16 cellular contexts compared by ENCODE assay signal in genomic region chr21:29499229-29499628, GRCh38.
A peak's percentile ranks its signal among the peaks of the same experiment; 100 is the strongest.
DNase-seq lines count a peak whose midpoint lies in the region; ATAC-seq, FAIRE-seq and TF ChIP-seq lines count a peak whose summit lies in the region.
"Had no signal": no experiment of that assay in that cellular context is flagged by ENCODE, and none has a peak within 500 bp of the region (broad histone marks: within the 10 kb centered on the region; RNA-seq: fewer than 3 reads in every experiment).

No MANE protein-coding gene starts in this region.

- WGBS in IMR-90 (ENCODE audit: extremely low coverage in 2 of 2, insufficient read length in 1 of 2), 2 experiments = no CpG with 5 or more reads among the region's 4 CpGs
- 95% methylated on average over 4 of the region's 4 CpGs for WGBS in K562 (ENCODE audit: insufficient coverage, low coverage, missing lambda C conversion rate)

- no TSS peak for BruUV-seq in IMR-90 (replicated peaks; lab: Mats Ljungman, UMichigan)
- BruUV-seq in K562 (replicated peaks; lab: Mats Ljungman, UMichigan) = no TSS peak

- no peak overlapping the region for H3K23ac ChIP-seq in IMR-90 (ENCODE audit: low read depth, low read length)

- H2BK15ac ChIP-seq in IMR-90 (ENCODE audit: low read depth, low read length) = peak overlapping the region; percentile 48; the same call in 1 of the 3 replicates

- no peaks in the 10 kb centered on the region for H3K79me2 ChIP-seq in K562 (ENCODE audit: control insufficient read depth, insufficient read depth, low read length)

- H2AFZ ChIP-seq in IMR-90 (replicated peaks; ENCODE audit: low read length, poor library complexity) (no peak overlapping the region), K562 (ENCODE audit: low read depth, low read length) (no peak overlapping the region)
- H2AFZ ChIP-seq: GM23338 had no signal

- CTCF ChIA-PET in activated CD8-positive, alpha-beta T cell treated with anti-CD3 and anti-CD28 coated beads, Interleukin-2, amount 10 ng/mL, durations not matched to agents 7 days and 5 days (lab: Charles Lee) = interaction anchor here (0.6 to 1.4 kb wide), 5 partner anchors 11 to 1376 kb away, joined by 3 to 6 read pairs (median 3); no protein-coding TSS in a partner anchor
- CTCF ChIA-PET in activated CD8-positive, alpha-beta T cell treated with anti-CD3 and anti-CD28 coated beads for 36 hours (lab: Charles Lee) = interaction anchor here (1.0 to 1.8 kb wide), 3 partner anchors 22 to 138 kb away, joined by 3 to 4 read pairs (median 3); no protein-coding TSS in a partner anchor
- CTCF ChIA-PET in IMR-90 (lab: Yijun Ruan, JAX) (no interaction called here), K562 (lab: Yijun Ruan, JAX; ENCODE audit: low intra/inter-chr PET ratio) (no interaction called here)

- no peak overlapping the region for H3K4me3 Mint-ChIP-seq in activated CD8-positive, alpha-beta T cell treated with anti-CD3 and anti-CD28 coated beads, Interleukin-2, amount 10 ng/mL, durations not matched to agents 7 days and 5 days
- no peak overlapping the region for H3K4me3 Mint-ChIP-seq in activated CD8-positive, alpha-beta T cell treated with anti-CD3 and anti-CD28 coated beads for 36 hours
- H3K4me3 Mint-ChIP-seq: B cell; CD8-positive, alpha-beta memory T cell; GM23338; HFFc6; IgD-negative memory B cell had no signal

- H3K4me3 ChIP-seq in IMR-90 (ENCODE audit: insufficient read depth, low read depth, low read length) (no peak overlapping the region), K562 (no peak overlapping the region)
- H3K4me3 ChIP-seq: BLaER1 treated with 17β-estradiol and CSF1 and Interleukin-3, amounts not matched to agents 10 nM and 100 nM; GM12878; GM23338 had no signal

- no peak overlapping the region for H2BK120ac ChIP-seq in IMR-90 (ENCODE audit: low read depth, low read length)

- H3K9me3 ChIP-seq in IMR-90 (ENCODE audit: control insufficient read depth, insufficient read depth, low read length) = peaks cover 9% of the 10 kb centered on the region
- peaks cover 4% of the 10 kb centered on the region; the same call in 1 of the 2 replicates for H3K9me3 ChIP-seq in K562 (replicated peaks; ENCODE audit: control insufficient read depth, insufficient read depth, low read depth, low read length)

- H2AK5ac ChIP-seq in IMR-90 (ENCODE audit: low read depth, low read length) = no peak overlapping the region; the same call in 1 of the 2 replicates

- H3K79me1 ChIP-seq in IMR-90 (ENCODE audit: low read depth in 1 of 2, low read length in 2 of 2) = 0 out of 4 replicates have a peak, but pooled peaks cover 0 to 2% of the 10 kb centered on the region in 2 experiments

- H3K36me3 ChIP-seq in IMR-90 (ENCODE audit: control insufficient read depth, insufficient read depth, low read length) (peaks cover 1% of the 10 kb centered on the region; the same call in 1 of the 2 replicates), K562 (ENCODE audit: control insufficient read depth, insufficient read depth, low read length) (no peaks in the 10 kb centered on the region; the same call in 2 of the 3 replicates)

- TF ChIP-seq CTCF in activated CD8-positive, alpha-beta T cell treated with anti-CD3 and anti-CD28 coated beads for 36 hours (IDR thresholded peaks at IDR 0.05) = no peak
- no peak for TF ChIP-seq CTCF in IMR-90 (conservative IDR thresholded peaks at IDR 0.05; ENCODE audit: low read depth, low read length)
- TF ChIP-seq CTCF in K562 (IDR thresholded peaks at IDR 0.05 in 2 of 3, conservative IDR thresholded peaks at IDR 0.05 in 1 of 3; ENCODE audit: insufficient read depth in 2 of 3, low read depth in 1 of 3, low read length in 3 of 3) = no peak

- no peak overlapping the region for H2BK20ac ChIP-seq in IMR-90 (ENCODE audit: low read depth, low read length)

- H3K9me1 ChIP-seq in IMR-90 (ENCODE audit: insufficient read depth, low read length) = peaks cover 1% of the 10 kb centered on the region; the same call in 1 of the 2 replicates
- H3K9me1 ChIP-seq in K562 (ENCODE audit: control insufficient read depth, insufficient read depth, low read length) = no peaks in the 10 kb centered on the region

- H3K4me2 ChIP-seq in IMR-90 (ENCODE audit: low read depth, low read length) (no peak overlapping the region), K562 (ENCODE audit: insufficient read depth, low read length) (no peak overlapping the region)
- H3K4me2 ChIP-seq: BLaER1 treated with 17β-estradiol and CSF1 and Interleukin-3, amounts not matched to agents 10 nM and 100 nM; GM23338 had no signal

- no peak overlapping the region for H3K56ac ChIP-seq in IMR-90 (ENCODE audit: extremely low read depth, insufficient read depth, low read length)

- POLR2A ChIA-PET in activated CD8-positive, alpha-beta T cell treated with anti-CD3 and anti-CD28 coated beads, Interleukin-2, amount 10 ng/mL, durations not matched to agents 7 days and 5 days (lab: Charles Lee) = no interaction called here
- POLR2A ChIA-PET in activated CD8-positive, alpha-beta T cell treated with anti-CD3 and anti-CD28 coated beads for 36 hours (lab: Charles Lee) = no interaction called here
- POLR2A ChIA-PET in IMR-90 (lab: Charles Lee; ENCODE audit: unreplicated experiment) = no interaction called here
- POLR2A ChIA-PET in K562 (lab: Yijun Ruan, JAX) = interaction anchor here (0.6 kb wide), 1 partner anchor 195 kb away, joined by 4 read pairs; no protein-coding TSS in a partner anchor

- H3K27ac Mint-ChIP-seq in activated CD8-positive, alpha-beta T cell treated with anti-CD3 and anti-CD28 coated beads, Interleukin-2, amount 10 ng/mL, durations not matched to agents 7 days and 5 days = peak overlapping the region; percentile 80
- H3K27ac Mint-ChIP-seq in activated CD8-positive, alpha-beta T cell treated with anti-CD3 and anti-CD28 coated beads for 36 hours = no peak overlapping the region
- H3K27ac Mint-ChIP-seq: B cell, GM23338, HFFc6, IgD-negative memory B cell had no signal

- H2AK9ac ChIP-seq in IMR-90 (replicated peaks; ENCODE audit: low read depth, low read length, poor library complexity) = no peak overlapping the region

- intact Hi-C loops in activated CD8-positive, alpha-beta T cell treated with anti-CD3 and anti-CD28 coated beads for 36 hours (cut with micrococcal nuclease) = no loop called here
- intact Hi-C loops in IMR-90 (cut with micrococcal nuclease) (no loop called here), K562 (cut with micrococcal nuclease) (no loop called here)

- H3K27ac ChIP-seq in IMR-90 (ENCODE audit: insufficient read depth, low read length) (no peak overlapping the region), K562 (ENCODE audit: extremely low read depth, low read depth, low read length) (no peak overlapping the region)
- H3K27ac ChIP-seq: BLaER1 treated with 17β-estradiol and CSF1 and Interleukin-3, amounts not matched to agents 10 nM and 100 nM; HL-60 had no signal

- H3K27me3 Mint-ChIP-seq in activated CD8-positive, alpha-beta T cell treated with anti-CD3 and anti-CD28 coated beads, Interleukin-2, amount 10 ng/mL, durations not matched to agents 7 days and 5 days (ENCODE audit: low read depth) = no peaks in the 10 kb centered on the region
- no peaks in the 10 kb centered on the region for H3K27me3 Mint-ChIP-seq in activated CD8-positive, alpha-beta T cell treated with anti-CD3 and anti-CD28 coated beads for 36 hours
- H3K27me3 Mint-ChIP-seq: B cell, IgD-negative memory B cell had no signal

- no peak overlapping the region for H3K4ac ChIP-seq in IMR-90 (ENCODE audit: low read depth, low read length)

- peaks cover 8% of the 10 kb centered on the region for H3K4me1 Mint-ChIP-seq in activated CD8-positive, alpha-beta T cell treated with anti-CD3 and anti-CD28 coated beads, Interleukin-2, amount 10 ng/mL, durations not matched to agents 7 days and 5 days (ENCODE audit: low read depth)
- peaks cover 4% of the 10 kb centered on the region for H3K4me1 Mint-ChIP-seq in activated CD8-positive, alpha-beta T cell treated with anti-CD3 and anti-CD28 coated beads for 36 hours (ENCODE audit: low read depth)
- H3K4me1 Mint-ChIP-seq: B cell, GM23338, IgD-negative memory B cell had no signal

- no peak for TF ChIP-seq RAD21 in IMR-90 (IDR thresholded peaks at IDR 0.05; ENCODE audit: low read length)
- TF ChIP-seq RAD21 in K562 (CRISPR knock-in tag; conservative IDR thresholded peaks at IDR 0.05 in 1 of 2, IDR thresholded peaks at IDR 0.05 in 1 of 2) = no peak

- no peak overlapping the region for H4K8ac ChIP-seq in IMR-90 (ENCODE audit: low read depth in 2 of 2, low read length in 2 of 2)

- H3K14ac ChIP-seq in IMR-90 (replicated peaks; ENCODE audit: low read depth, low read length) = no peak overlapping the region

- H4K5ac ChIP-seq in IMR-90 (ENCODE audit: low read depth, low read length) = peak overlapping the region; percentile 2; the same call in 1 of the 2 replicates

- DNase-seq in activated CD8-positive, alpha-beta T cell treated with anti-CD3 and anti-CD28 coated beads, Interleukin-2, amount 10 ng/mL, durations not matched to agents 7 days and 5 days = no peak
- DNase-seq in activated CD8-positive, alpha-beta T cell treated with anti-CD3 and anti-CD28 coated beads for 36 hours = no peak
- DNase-seq in IMR-90 (no peak), K562 (ENCODE audit: extremely low read depth in 1 of 4, low spot score in 3 of 4) (no peak), NCI-H2029 treated with DMSO at 0.1 percent for 48 hours (lab: John Stamatoyannopoulos, UW) (no peak), NOMO-1 (lab: John Stamatoyannopoulos, UW; ENCODE audit: unreplicated experiment in 2 of 2) (no peak)
- DNase-seq in activated CD4-positive, alpha-beta T cell treated with anti-CD3 and anti-CD28 coated beads for 4 hours = no peak
- DNase-seq: CD8-positive, alpha-beta memory T cell had no signal

- no peak overlapping the region for H3K9ac ChIP-seq in IMR-90 (ENCODE audit: low read depth, low read length)
- no peak overlapping the region for H3K9ac ChIP-seq in K562 (ENCODE audit: insufficient read depth in 1 of 2, low read depth in 2 of 2, low read length in 2 of 2)
- H3K9ac ChIP-seq: BLaER1 treated with 17β-estradiol and CSF1 and Interleukin-3, amounts not matched to agents 10 nM and 100 nM had no signal

- peaks cover 5% of the 10 kb centered on the region for H3K36me3 Mint-ChIP-seq in activated CD8-positive, alpha-beta T cell treated with anti-CD3 and anti-CD28 coated beads, Interleukin-2, amount 10 ng/mL, durations not matched to agents 7 days and 5 days (ENCODE audit: low read depth)
- H3K36me3 Mint-ChIP-seq in activated CD8-positive, alpha-beta T cell treated with anti-CD3 and anti-CD28 coated beads for 36 hours (ENCODE audit: low read depth) = peaks cover 33% of the 10 kb centered on the region

- TF ChIP-seq EP300 in K562 (IDR thresholded peaks at IDR 0.05; ENCODE audit: low read length) = no peak

- peaks cover 9% of the 10 kb centered on the region for H3K9me3 Mint-ChIP-seq in activated CD8-positive, alpha-beta T cell treated with anti-CD3 and anti-CD28 coated beads, Interleukin-2, amount 10 ng/mL, durations not matched to agents 7 days and 5 days (ENCODE audit: insufficient read depth)
- H3K9me3 Mint-ChIP-seq in activated CD8-positive, alpha-beta T cell treated with anti-CD3 and anti-CD28 coated beads for 36 hours = peaks cover 16% of the 10 kb centered on the region
- H3K9me3 Mint-ChIP-seq: HFFc6 had no signal

- H3K27me3 ChIP-seq in IMR-90 (ENCODE audit: control insufficient read depth, insufficient read depth, low read length) (no peaks in the 10 kb centered on the region), K562 (ENCODE audit: control insufficient read depth in 2 of 2, insufficient read depth in 2 of 2, low read length in 2 of 2) (no peaks in the 10 kb centered on the region)
- H3K27me3 ChIP-seq: BLaER1 treated with 17β-estradiol and CSF1 and Interleukin-3, amounts not matched to agents 10 nM and 100 nM had no signal

- no peak overlapping the region for H4K91ac ChIP-seq in IMR-90 (ENCODE audit: insufficient read depth, low read depth, low read length)

- H3K18ac ChIP-seq in IMR-90 (ENCODE audit: low read depth, low read length) = no peak overlapping the region

- ATAC-seq in activated CD8-positive, alpha-beta T cell treated with anti-CD3 and anti-CD28 coated beads, Interleukin-2, amount 10 ng/mL, durations not matched to agents 7 days and 5 days = no peak
- ATAC-seq in activated CD8-positive, alpha-beta T cell treated with anti-CD3 and anti-CD28 coated beads for 36 hours = no peak
- ATAC-seq in IMR-90 (ENCODE audit: low read depth) = no peak
- peak; percentile 59 for ATAC-seq in K562

- no peak for FAIRE-seq in K562 (lab: Jason Lieb, UNC)
- FAIRE-seq: GM12878, H54 had no signal

- peaks cover 5% of the 10 kb centered on the region; the same call in 1 of the 2 replicates for H3K4me1 ChIP-seq in IMR-90 (ENCODE audit: control insufficient read depth, insufficient read depth, low read length)
- H3K4me1 ChIP-seq in K562 (replicated peaks in 1 of 2; ENCODE audit: control insufficient read depth in 2 of 2, insufficient read depth in 2 of 2, low read length in 2 of 2) = peaks cover 3 to 13% of the 10 kb centered on the region in 2 experiments; a peak in 2 of 5 replicates
- H3K4me1 ChIP-seq: BLaER1 treated with 17β-estradiol and CSF1 and Interleukin-3, amounts not matched to agents 10 nM and 100 nM had no signal

- dilution Hi-C loops in IMR-90 (cut with HindIII; ENCODE audit: low sequenced_read_pairs, unreplicated experiment) = no loop called here

- H4K20me1 ChIP-seq in IMR-90 (ENCODE audit: insufficient read depth, low read length) (no peaks in the 10 kb centered on the region), K562 (replicated peaks; ENCODE audit: control insufficient read depth, insufficient read depth, low read length) (no peaks in the 10 kb centered on the region)
- H4K20me1 ChIP-seq: BLaER1 treated with 17β-estradiol and CSF1 and Interleukin-3, amounts not matched to agents 10 nM and 100 nM had no signal

- TF ChIP-seq POLR2A in IMR-90 (IDR thresholded peaks at IDR 0.05; ENCODE audit: low read depth, low read length) = no peak
- no peak for TF ChIP-seq POLR2A in K562 (conservative IDR thresholded peaks at IDR 0.05)

- in situ Hi-C loops in IMR-90 (cut with MboI; ENCODE audit: low sequenced_read_pairs) (no loop called here), K562 (cut with MboI) (no loop called here)

- H2BK5ac ChIP-seq in IMR-90 (ENCODE audit: low read depth, low read length, poor library complexity, severe bottlenecking) = peak overlapping the region; percentile 18

Comparison
In these comparisons a context has a peak if more than half of its experiments do, and no peak if none do; other contexts are left out.
1. CTCF ChIA-PET loops: an anchor here in activated CD8-positive, alpha-beta T cell treated with anti-CD3 and anti-CD28 coated beads, Interleukin-2, amount 10 ng/mL, durations not matched to agents 7 days and 5 days (0.6 to 1.4 kb wide) and activated CD8-positive, alpha-beta T cell treated with anti-CD3 and anti-CD28 coated beads for 36 hours (1.0 to 1.8 kb wide); none called in IMR-90 and K562.